In genomic region chr10:73247509-73248258, GRCh38 we compare ENCODE assay signal across 8 cellular contexts. TPM values are rescaled to one million over a fixed set of nuclear protein-coding genes. Genes with fewer than 3 reads are reported as not detected.
DNase-seq lines count a peak whose midpoint lies in the region; ATAC-seq, FAIRE-seq and TF ChIP-seq lines count a peak whose summit lies in the region.

No MANE protein-coding gene starts in this region.

- H4K20me1 ChIP-seq in BLaER1: no peaks in the 10 kb centered on the region

- peak overlapping the region; percentile 90 to 99 (median 96) for H3K4me3 Mint-ChIP-seq in naive B cell

- H3K27me3 Mint-ChIP-seq in naive B cell: no peaks in the 10 kb centered on the region

- H3K4me2 ChIP-seq in BLaER1: peak overlapping the region; percentile 92

- peaks cover 15 to 76% (median 50%) of the 10 kb centered on the region in 3 donors for H3K4me1 Mint-ChIP-seq in naive B cell

- peaks cover 0 to 5% of the 10 kb centered on the region in 2 donors for H3K36me3 Mint-ChIP-seq in naive B cell

- no peak for FAIRE-seq in bronchial epithelial cell (lab: Jason Lieb, UNC)

- H3K4me3 ChIP-seq in BLaER1: peak overlapping the region; percentile 87
- H3K4me3 ChIP-seq in bronchial epithelial cell (ENCODE audit: low read depth, low read length): peak overlapping the region; percentile 86

- H3K27ac ChIP-seq in BLaER1: peak overlapping the region; percentile 87
- peak overlapping the region; percentile 93 for H3K27ac ChIP-seq in KOPT-K1 (ENCODE audit: low read depth, low read length, poor library complexity, severe bottlenecking)

- H3K4me1 ChIP-seq in BLaER1: peaks cover 74% of the 10 kb centered on the region

- DNase-seq in bronchial epithelial cell (ENCODE audit: low read depth) (no peak), naive B cell (no peak), cortex of kidney (lab: John Stamatoyannopoulos, UW) (no peak)
- no peak for DNase-seq in stimulated activated naive CD4-positive, alpha-beta T cell (lab: John Stamatoyannopoulos, UW)

- TF ChIP-seq CTCF in bronchial epithelial cell (IDR thresholded peaks at IDR 0.05; ENCODE audit: insufficient read depth, low read length, severe bottlenecking): no peak

- no peaks in the 10 kb centered on the region for H3K27me3 ChIP-seq in BLaER1
- no peaks in the 10 kb centered on the region for H3K27me3 ChIP-seq in bronchial epithelial cell (ENCODE audit: control insufficient read depth, insufficient read depth, low read length)

- H3K9ac ChIP-seq in BLaER1: peak overlapping the region; percentile 91

- H3K36me3 ChIP-seq in BLaER1: peaks cover 54% of the 10 kb centered on the region
- H3K36me3 ChIP-seq in KOPT-K1 (ENCODE audit: insufficient read depth, low read length): peaks cover 71% of the 10 kb centered on the region
- H3K36me3 ChIP-seq in bronchial epithelial cell (ENCODE audit: control insufficient read depth, insufficient read depth, low read length): peaks cover 1% of the 10 kb centered on the region

- H3K27ac Mint-ChIP-seq in naive B cell: peak overlapping the region; percentile 88 to 98 (median 96)

- H3K9me3 Mint-ChIP-seq in naive B cell: no peaks in the 10 kb centered on the region

- H3K9me3 ChIP-seq in BLaER1: no peaks in the 10 kb centered on the region
- H3K9me3 ChIP-seq in KOPT-K1 (ENCODE audit: insufficient read depth, low read length, poor library complexity, severe bottlenecking): no peaks in the 10 kb centered on the region

- ATAC-seq in naive B cell (ENCODE audit: low read depth in 2 of 2) (no peak), HG02938 (IDR thresholded peaks at IDR 0.05; ENCODE audit: unreplicated experiment) (no peak), GM21381 (IDR thresholded peaks at IDR 0.05; ENCODE audit: unreplicated experiment) (no peak)

RNA-seq across cellular contexts. Expression of gene DNAJC9, which starts 0.6 kb away (rescaled TPM):
- 32.0 and 35.0 TPM in 2 replicates for total RNA-seq in bronchial epithelial cell
- polyA plus RNA-seq in naive B cell (ENCODE audit: low read depth in 6 of 6): 10 to 100 TPM; 20.7 to 33.2 (median 24.6) TPM

RNA-seq across cellular contexts. Expression of gene MRPS16, which starts 4.8 kb away (rescaled TPM):
- total RNA-seq in bronchial epithelial cell: 77.6 and 81.6 TPM in 2 replicates
- polyA plus RNA-seq in naive B cell (ENCODE audit: low read depth in 6 of 6): 100 to 1,000 TPM in 3 of 6 donors, 10 to 100 TPM in 3; 80.9 to 120 (median 99.7) TPM
